In the genomic region with DNA sequence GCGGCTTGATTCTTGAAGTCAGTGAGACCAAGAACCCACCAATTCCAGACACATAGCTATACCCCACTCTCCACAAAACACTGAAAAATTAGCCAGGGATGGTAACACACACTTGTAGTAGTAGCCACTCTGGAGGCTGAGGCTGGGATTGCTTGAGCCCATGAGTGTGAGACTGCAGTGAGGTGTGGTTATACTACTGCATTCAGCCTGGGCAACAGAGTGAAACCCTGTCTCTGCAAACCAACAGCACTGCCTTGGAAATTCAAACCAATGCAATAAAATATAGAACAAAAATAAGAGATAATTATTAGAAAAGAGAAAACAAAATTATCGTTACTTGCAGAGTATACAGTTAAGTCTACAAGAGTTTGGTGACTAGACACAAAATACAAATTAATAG, we compare ENCODE assay signal across 15 cellular contexts. TPM values are rescaled to one million over a fixed set of nuclear protein-coding genes. Genes with fewer than 3 reads are reported as not detected.
DNase-seq lines count a peak whose midpoint lies in the region; ATAC-seq, FAIRE-seq and TF ChIP-seq lines count a peak whose summit lies in the region.
"Had no signal": no experiment of that assay in that cellular context is flagged by ENCODE, and none has a peak within 500 bp of the region (broad histone marks: within the 10 kb centered on the region; RNA-seq: fewer than 3 reads in every experiment).

No MANE protein-coding gene starts in this region.

- H3K4me1 ChIP-seq in GM12878 (ENCODE audit: control insufficient read depth, insufficient read depth, low read length) (peaks cover 5% of the 10 kb centered on the region), gastroesophageal sphincter (no peaks in the 10 kb centered on the region)
- H3K4me1 ChIP-seq: lower lobe of right lung had no signal

- no peaks in the 10 kb centered on the region for H3K79me2 ChIP-seq in GM12878 (ENCODE audit: control insufficient read depth, insufficient read depth, low read length)

- no peaks in the 10 kb centered on the region for H3K9me3 Mint-ChIP-seq in activated CD8-positive, alpha-beta T cell treated with anti-CD3 and anti-CD28 coated beads for 36 hours
- H3K9me3 Mint-ChIP-seq: activated CD4-positive, alpha-beta T cell treated with anti-CD3 and anti-CD28 coated beads, Interleukin-2, amount 10 ng/mL, durations not matched to agents 7 days and 5 days; activated naive CD4-positive, alpha-beta T cell treated with anti-CD3 and anti-CD28 coated beads, Interleukin-2, amount 50 U/mL, for 72 hours; dendritic cell treated with granulocyte-macrophage colony-stimulating factor and Interleukin-4, amounts not matched to agents 40 ng/mL and 50 ng/mL, for 4 days had no signal

- TF ChIP-seq POLR2A in GM12878 (IDR thresholded peaks at IDR 0.05; ENCODE audit: low read depth, low read length): no peak
- TF ChIP-seq POLR2A in gastroesophageal sphincter (IDR thresholded peaks at IDR 0.05): no peak

- no peaks in the 10 kb centered on the region for H3K36me3 Mint-ChIP-seq in activated CD8-positive, alpha-beta T cell treated with anti-CD3 and anti-CD28 coated beads for 36 hours (ENCODE audit: low read depth)
- H3K36me3 Mint-ChIP-seq: activated naive CD4-positive, alpha-beta T cell treated with anti-CD3 and anti-CD28 coated beads, Interleukin-2, amount 50 U/mL, for 72 hours had no signal

- SMC1A ChIA-PET in GM12878 (lab: Charles Lee; ENCODE audit: uncharacterized antibody, unreplicated experiment): interaction anchor here (1.7 kb wide), 1 partner anchor 109 kb away, joined by 3 read pairs; no protein-coding TSS in a partner anchor

- 52% methylated on average over 2 of the region's 2 CpGs for WGBS in GM12878 (ENCODE audit: insufficient coverage, insufficient replicate concordance, low lambda C conversion rate, missing lambda C conversion rate)
- 90 to 100% methylated on average over 1 to 2 of the region's 2 CpGs for WGBS in gastroesophageal sphincter (ENCODE audit: low coverage in 1 of 2), 2 donors

- TF ChIP-seq CTCF in GM12878 (IDR thresholded peaks at IDR 0.05 in 2 of 3, conservative IDR thresholded peaks at IDR 0.05 in 1 of 3; ENCODE audit: control insufficient read depth in 2 of 3, extremely low read depth in 1 of 3, insufficient read depth in 1 of 3, low read depth in 3 of 3, low read length in 3 of 3) (no peak), GM20000 (IDR thresholded peaks at IDR 0.05; ENCODE audit: extremely low read depth, missing control alignments) (no peak), gastroesophageal sphincter (IDR thresholded peaks at IDR 0.05) (no peak)
- no peak for TF ChIP-seq CTCF in activated CD8-positive, alpha-beta T cell treated with anti-CD3 and anti-CD28 coated beads for 36 hours (IDR thresholded peaks at IDR 0.05)

- H3K4me2 ChIP-seq in GM12878 (ENCODE audit: control insufficient read depth, insufficient read depth): no peak overlapping the region

- DNase-seq in ACHN (peak; percentile 65), GM12878 (ENCODE audit: low read depth, low spot score) (no peak), GM20000 (ENCODE audit: low spot score) (no peak), NCI-H82 treated with DMSO at 0.1 percent for 48 hours (lab: John Stamatoyannopoulos, UW; ENCODE audit: unreplicated experiment) (no peak)
- no peak for DNase-seq in activated CD8-positive, alpha-beta T cell treated with anti-CD3 and anti-CD28 coated beads for 36 hours
- DNase-seq: activated CD4-positive, alpha-beta T cell treated with anti-CD3 and anti-CD28 coated beads, Interleukin-2, amount 10 ng/mL, durations not matched to agents 7 days and 5 days; head of caudate nucleus; lower lobe of right lung; NCI-H446; retina had no signal

- peak; percentile 27 for ATAC-seq in GM19395 (IDR thresholded peaks at IDR 0.05; ENCODE audit: unreplicated experiment)
- peak; percentile 33 for ATAC-seq in HG03103 (IDR thresholded peaks at IDR 0.05; ENCODE audit: low read depth, unreplicated experiment)
- ATAC-seq in GM12878: peak; percentile 70
- no peak for ATAC-seq in activated CD8-positive, alpha-beta T cell treated with anti-CD3 and anti-CD28 coated beads for 36 hours
- ATAC-seq in gastroesophageal sphincter: no peak
- ATAC-seq: activated naive CD4-positive, alpha-beta T cell treated with anti-CD3 and anti-CD28 coated beads, Interleukin-2, amount 50 U/mL, for 72 hours had no signal

- no peak for FAIRE-seq in GM12878 (lab: Jason Lieb, UNC)

- no peak for TF ChIP-seq RAD21 in GM12878 (IDR thresholded peaks at IDR 0.05; ENCODE audit: insufficient read depth, low read depth, low read length)

- H3K36me3 ChIP-seq in GM12878 (ENCODE audit: control insufficient read depth in 2 of 2, insufficient read depth in 2 of 2, low read length in 1 of 2) (no peaks in the 10 kb centered on the region), gastroesophageal sphincter (no peaks in the 10 kb centered on the region)
- H3K36me3 ChIP-seq: lower lobe of right lung had no signal

- in situ Hi-C loops in ACHN (cut with HindIII; ENCODE audit: low pct_ligation_motif_present, low pct_unique_long_range_greater_than_20kb, low sequenced_read_pairs): no loop called here
- in situ Hi-C loops in GM12878 (cut with MboI): no loop called here

- H3K27me3 ChIP-seq in GM12878 (replicated peaks in 1 of 2; ENCODE audit: control insufficient read depth in 2 of 2, insufficient read depth in 2 of 2, low read length in 1 of 2) (peaks cover 0 to 1% of the 10 kb centered on the region in 2 experiments; a peak in 2 of 4 replicates), gastroesophageal sphincter (no peaks in the 10 kb centered on the region)

- H3K27ac Mint-ChIP-seq in activated CD8-positive, alpha-beta T cell treated with anti-CD3 and anti-CD28 coated beads for 36 hours: no peak overlapping the region
- H3K27ac Mint-ChIP-seq: activated CD4-positive, alpha-beta T cell treated with anti-CD3 and anti-CD28 coated beads, Interleukin-2, amount 10 ng/mL, durations not matched to agents 7 days and 5 days; dendritic cell treated with granulocyte-macrophage colony-stimulating factor and Interleukin-4, amounts not matched to agents 40 ng/mL and 50 ng/mL, for 4 days had no signal

- H3K27me3 Mint-ChIP-seq in activated CD8-positive, alpha-beta T cell treated with anti-CD3 and anti-CD28 coated beads for 36 hours: no peaks in the 10 kb centered on the region
- H3K27me3 Mint-ChIP-seq: activated CD4-positive, alpha-beta T cell treated with anti-CD3 and anti-CD28 coated beads, Interleukin-2, amount 10 ng/mL, durations not matched to agents 7 days and 5 days; dendritic cell treated with granulocyte-macrophage colony-stimulating factor and Interleukin-4, amounts not matched to agents 40 ng/mL and 50 ng/mL, for 4 days had no signal

- H3K9ac ChIP-seq in GM12878 (ENCODE audit: control insufficient read depth, insufficient read depth, low read length): no peak overlapping the region

- intact Hi-C loops in GM12878 (cut with micrococcal nuclease; ENCODE audit: unreplicated experiment): loop anchor here (1.0 kb wide), 1 partner anchor 18 kb away; no protein-coding TSS in a partner anchor
- intact Hi-C loops in activated CD8-positive, alpha-beta T cell treated with anti-CD3 and anti-CD28 coated beads for 36 hours (cut with micrococcal nuclease): no loop called here

- CTCF ChIA-PET in GM12878 (lab: Yijun Ruan, JAX): interaction anchor here (1.4 kb wide), 1 partner anchor 9 kb away, joined by 3 read pairs; no protein-coding TSS in a partner anchor
- CTCF ChIA-PET in activated CD8-positive, alpha-beta T cell treated with anti-CD3 and anti-CD28 coated beads for 36 hours (lab: Charles Lee): interaction anchor here (1.0 kb wide), 1 partner anchor 12 kb away, joined by 3 read pairs; no protein-coding TSS in a partner anchor

- H4K20me1 ChIP-seq in GM12878 (ENCODE audit: control insufficient read depth, insufficient read depth): no peaks in the 10 kb centered on the region

- H2AFZ ChIP-seq in GM12878 (ENCODE audit: control insufficient read depth, low read depth, low read length): no peak overlapping the region

- RAD21 ChIA-PET in GM12878 (lab: Charles Lee; ENCODE audit: unreplicated experiment): no interaction called here

- no TSS peak for BruUV-seq in GM12878 (replicated peaks; lab: Mats Ljungman, UMichigan)

- POLR2A ChIA-PET in GM12878 (lab: Charles Lee): no interaction called here
- POLR2A ChIA-PET in activated CD8-positive, alpha-beta T cell treated with anti-CD3 and anti-CD28 coated beads for 36 hours (lab: Charles Lee): no interaction called here

- TF ChIP-seq EP300 in GM12878 (IDR thresholded peaks at IDR 0.05; ENCODE audit: borderline replicate concordance in 1 of 2, control insufficient read depth in 1 of 2, low read depth in 2 of 2, low read length in 2 of 2): no peak
- no peak for TF ChIP-seq EP300 in gastroesophageal sphincter (IDR thresholded peaks at IDR 0.05)

- no peaks in the 10 kb centered on the region for H3K4me1 Mint-ChIP-seq in activated CD8-positive, alpha-beta T cell treated with anti-CD3 and anti-CD28 coated beads for 36 hours (ENCODE audit: low read depth)
- H3K4me1 Mint-ChIP-seq: activated CD4-positive, alpha-beta T cell treated with anti-CD3 and anti-CD28 coated beads, Interleukin-2, amount 10 ng/mL, durations not matched to agents 7 days and 5 days had no signal

- H3K27ac ChIP-seq in GM12878 (ENCODE audit: control insufficient read depth, insufficient read depth) (no peak overlapping the region), gastroesophageal sphincter (no peak overlapping the region)
- H3K27ac ChIP-seq: lower lobe of right lung had no signal

- H3K4me3 Mint-ChIP-seq in activated CD8-positive, alpha-beta T cell treated with anti-CD3 and anti-CD28 coated beads for 36 hours: no peak overlapping the region
- H3K4me3 Mint-ChIP-seq: activated CD4-positive, alpha-beta T cell treated with anti-CD3 and anti-CD28 coated beads, Interleukin-2, amount 10 ng/mL, durations not matched to agents 7 days and 5 days; dendritic cell treated with granulocyte-macrophage colony-stimulating factor and Interleukin-4, amounts not matched to agents 40 ng/mL and 50 ng/mL, for 4 days had no signal

- H3K9me3 ChIP-seq in GM12878 (replicated peaks; ENCODE audit: control insufficient read depth, insufficient read depth, low read length) (no peaks in the 10 kb centered on the region), gastroesophageal sphincter (no peaks in the 10 kb centered on the region)
- H3K9me3 ChIP-seq: lower lobe of right lung had no signal

- H3K4me3 ChIP-seq in GM12878 (no peak overlapping the region), gastroesophageal sphincter (no peak overlapping the region)
- H3K4me3 ChIP-seq: lower lobe of right lung had no signal

RNA-seq across cellular contexts. Expression of a gene that starts 20.2 kb away (rescaled TPM):
- total RNA-seq in GM12878 (2013; cell fraction: nucleolus; rRNA removed): 15.0 and 16.2 TPM in 2 replicates
- 4.1 TPM in 2 replicates for total RNA-seq in GM12878 (2014; rRNA removed)
- total RNA-seq in GM12878 (2014; rRNA removed; fragmentation: Illumina TruSeq; extraction: Trizol): 3.5 TPM in 2 replicates
- total RNA-seq in GM12878 (2021): 6.0 and 7.5 TPM in 2 replicates
- polyA plus RNA-seq in GM12878 (2011; ENCODE audit: low read depth): 1.1 TPM
- polyA plus RNA-seq in GM12878 (2011; rRNA removed): 5.3 and 6.2 TPM in 2 replicates
- polyA plus RNA-seq in GM12878 (2011; cell fraction: cytosol; rRNA removed): 6.3 and 11.0 TPM in 2 replicates
- polyA plus RNA-seq in GM12878 (2011; cell fraction: nucleus; rRNA removed): 15.6 and 17.5 TPM in 2 replicates
- 1.9 and 2.9 TPM in 2 replicates for polyA plus RNA-seq in GM12878 (2012)
- 4.3 and 4.4 TPM in 2 replicates for polyA plus RNA-seq in GM12878 (2014; fragmentation: Illumina TruSeq; extraction: Trizol)
- polyA plus RNA-seq in GM12878 (2014; fragmentation: Nextera tagmentation; extraction: Ambion mirVana): 1 to 10 TPM in 1 of 2 experiments, under 1 TPM in 1; 0.93 to 1.3 TPM
- polyA plus RNA-seq in GM12878 (2014; rRNA removed): 3.4 and 5.0 TPM in 2 replicates
- polyA plus RNA-seq in GM12878 (2016; fragmentation: Nextera tagmentation; extraction: Ambion mirVana): 1 to 10 TPM; 4.0 to 5.7 TPM
- 23.0 and 29.8 TPM in 2 replicates for polyA minus RNA-seq in GM12878 (2011; rRNA and poly(A)+ RNA removed)
- polyA minus RNA-seq in GM12878 (2011; cell fraction: cytosol; rRNA and poly(A)+ RNA removed): 5.6 and 8.3 TPM in 2 replicates
- polyA minus RNA-seq in GM12878 (2011; cell fraction: nucleus; rRNA and poly(A)+ RNA removed): 4.4 and 10.0 TPM in 2 replicates
- total RNA-seq in activated CD8-positive, alpha-beta T cell treated with anti-CD3 and anti-CD28 coated beads for 36 hours: 10 to 100 TPM; 15.6 to 18.8 TPM
- 10 to 100 TPM in 1 of 4 donors, 1 to 10 TPM in 3; 6.6 to 12.0 (median 7.4) TPM for total RNA-seq in gastroesophageal sphincter

RNA-seq across cellular contexts. Expression of a gene that starts 46.9 kb away (rescaled TPM):
- 21.8 and 22.1 TPM in 2 replicates for total RNA-seq in GM12878 (2013; cell fraction: nucleolus; rRNA removed)
- total RNA-seq in GM12878 (2014; rRNA removed): 17.7 and 18.2 TPM in 2 replicates
- 15.9 and 17.1 TPM in 2 replicates for total RNA-seq in GM12878 (2014; rRNA removed; fragmentation: Illumina TruSeq; extraction: Trizol)
- total RNA-seq in GM12878 (2021): 23.7 and 28.1 TPM in 2 replicates
- 14.5 TPM for polyA plus RNA-seq in GM12878 (2011; ENCODE audit: low read depth)
- 33.7 and 38.8 TPM in 2 replicates for polyA plus RNA-seq in GM12878 (2011; rRNA removed)
- 19.2 and 22.2 TPM in 2 replicates for polyA plus RNA-seq in GM12878 (2011; cell fraction: cytosol; rRNA removed)
- polyA plus RNA-seq in GM12878 (2011; cell fraction: nucleus; rRNA removed): 20.6 and 26.6 TPM in 2 replicates
- 18.2 and 20.6 TPM in 2 replicates for polyA plus RNA-seq in GM12878 (2012)
- polyA plus RNA-seq in GM12878 (2014; fragmentation: Illumina TruSeq; extraction: Trizol): 22.4 and 24.2 TPM in 2 replicates
- 1 to 10 TPM; 2.3 to 4.6 TPM for polyA plus RNA-seq in GM12878 (2014; fragmentation: Nextera tagmentation; extraction: Ambion mirVana)
- 18.3 and 18.5 TPM in 2 replicates for polyA plus RNA-seq in GM12878 (2014; rRNA removed)
- 10 to 100 TPM; 28.2 to 29.3 TPM for polyA plus RNA-seq in GM12878 (2016; fragmentation: Nextera tagmentation; extraction: Ambion mirVana)
- polyA minus RNA-seq in GM12878 (2011; rRNA and poly(A)+ RNA removed): 18.9 and 41.3 TPM in 2 replicates
- polyA minus RNA-seq in GM12878 (2011; cell fraction: cytosol; rRNA and poly(A)+ RNA removed): 6.7 and 7.9 TPM in 2 replicates
- polyA minus RNA-seq in GM12878 (2011; cell fraction: nucleus; rRNA and poly(A)+ RNA removed): 5.7 and 8.2 TPM in 2 replicates
- total RNA-seq in activated CD8-positive, alpha-beta T cell treated with anti-CD3 and anti-CD28 coated beads for 36 hours: 10 to 100 TPM; 25.5 to 29.8 TPM
- total RNA-seq in gastroesophageal sphincter: 100 to 1,000 TPM; 386 to 533 (median 452) TPM

Comparison
In these comparisons a context has a peak if more than half of its experiments do, and no peak if none do; other contexts are left out.
1. ATAC-seq: peak in GM19395 (single experiment), HG03103 (single experiment) and GM12878 (single experiment); none in activated CD8-positive, alpha-beta T cell treated with anti-CD3 and anti-CD28 coated beads for 36 hours (single experiment) and gastroesophageal sphincter (single experiment).
2. RNA of a gene that starts 46.9 kb away (total RNA-seq): 386 to 533 TPM in gastroesophageal sphincter; 25.5 to 29.8 TPM in activated CD8-positive, alpha-beta T cell treated with anti-CD3 and anti-CD28 coated beads for 36 hours and 15.9 to 28.1 TPM in GM12878; every median in the first group is over 10 times any median in the second.